ENCODE assay signal across 20 cellular contexts in genomic region chr9:98500337-98500919, GRCh38.
DNase-seq lines count a peak whose midpoint lies in the region; ATAC-seq, FAIRE-seq and TF ChIP-seq lines count a peak whose summit lies in the region.
"Had no signal": no experiment of that assay in that cellular context is flagged by ENCODE, and none has a peak within 500 bp of the region (broad histone marks: within the 10 kb centered on the region; RNA-seq: fewer than 3 reads in every experiment).

No MANE protein-coding gene starts in this region.

- H3K56ac ChIP-seq in H1 (replicated peaks; ENCODE audit: insufficient read length, low read depth, low read length), result no peak overlapping the region

- H3K14ac ChIP-seq in H1 (ENCODE audit: insufficient read length), result no peak overlapping the region
- no peak overlapping the region for H3K14ac ChIP-seq in neuronal stem cell (ENCODE audit: low read length)

- H3K27me3 ChIP-seq in right atrium auricular region (no peaks in the 10 kb centered on the region), H1 (replicated peaks in 1 of 4; ENCODE audit: control insufficient read depth in 3 of 4, extremely low read depth in 1 of 4, insufficient read depth in 3 of 4, low read length in 3 of 4) (no peaks in the 10 kb centered on the region), neuronal stem cell (ENCODE audit: control insufficient read depth in 3 of 3, insufficient read depth in 3 of 3, low read depth in 1 of 3, low read length in 3 of 3) (no peaks in the 10 kb centered on the region)
- H3K27me3 ChIP-seq: BLaER1 had no signal

- H3K9ac ChIP-seq in H1 (replicated peaks in 1 of 4; ENCODE audit: extremely low read depth in 1 of 4, low read depth in 3 of 4, low read length in 3 of 4) (no peak overlapping the region), neuronal stem cell (ENCODE audit: low read depth, low read length, poor library complexity) (no peak overlapping the region)
- H3K9ac ChIP-seq: BLaER1, GM23248 had no signal

- H3K27ac ChIP-seq in right atrium auricular region (no peak overlapping the region), H1 (ENCODE audit: low read depth, low read length) (no peak overlapping the region), neuronal stem cell (replicated peaks; ENCODE audit: low read length) (no peak overlapping the region)
- H3K27ac ChIP-seq: BLaER1, GM23248 had no signal

- no peak overlapping the region for H2BK20ac ChIP-seq in H1 (ENCODE audit: low read length)

- H4K8ac ChIP-seq in H1 (ENCODE audit: extremely low read depth, insufficient read depth, low read length) (no peak overlapping the region), neuronal stem cell (ENCODE audit: low read depth, low read length) (no peak overlapping the region)

- TF ChIP-seq POLR2A in H1 (IDR thresholded peaks at IDR 0.05; ENCODE audit: control extremely low read depth in 1 of 2, low read depth in 2 of 2, low read length in 2 of 2), result no peak

- TF ChIP-seq CTCF in right atrium auricular region (IDR thresholded peaks at IDR 0.05) (no peak), H1 (IDR thresholded peaks at IDR 0.05; ENCODE audit: control extremely low read depth in 1 of 3, insufficient read depth in 1 of 3, low read depth in 1 of 3, low read length in 3 of 3) (no peak)

- no peak for TF ChIP-seq RAD21 in H1 (IDR thresholded peaks at IDR 0.05 in 1 of 2, conservative IDR thresholded peaks at IDR 0.05 in 1 of 2; ENCODE audit: low read depth in 2 of 2, low read length in 2 of 2)

- H2BK15ac ChIP-seq in H1 (ENCODE audit: low read length) (no peak overlapping the region), neuronal stem cell (ENCODE audit: low read length) (no peak overlapping the region)

- no peaks in the 10 kb centered on the region for H3K9me3 ChIP-seq in right atrium auricular region
- no peaks in the 10 kb centered on the region for H3K9me3 ChIP-seq in H1 (ENCODE audit: insufficient read depth in 2 of 2, low read depth in 1 of 2, low read length in 1 of 2)
- no peaks in the 10 kb centered on the region for H3K9me3 ChIP-seq in neuronal stem cell (replicated peaks in 1 of 2; ENCODE audit: control insufficient read depth in 2 of 2, insufficient read depth in 1 of 2, low read depth in 1 of 2, low read length in 2 of 2)
- H3K9me3 ChIP-seq: BLaER1, Caco-2 had no signal

- POLR2A ChIA-PET in H1 (lab: Charles Lee; ENCODE audit: partially characterized antibody), result no interaction called here

- H3K79me2 ChIP-seq in H1 (ENCODE audit: control insufficient read depth in 1 of 2, insufficient read depth in 2 of 2, low read length in 2 of 2), result no peaks in the 10 kb centered on the region

- no peak overlapping the region for H3K4me3 ChIP-seq in right atrium auricular region
- no peak overlapping the region for H3K4me3 ChIP-seq in H1 (ENCODE audit: extremely low read depth in 1 of 4, insufficient read depth in 2 of 4, low read depth in 3 of 4, low read length in 4 of 4)
- no peak overlapping the region for H3K4me3 ChIP-seq in neuronal stem cell (ENCODE audit: low read length in 2 of 2)
- H3K4me3 ChIP-seq: BLaER1, GM23248 had no signal

- H2BK120ac ChIP-seq in H1 (replicated peaks; ENCODE audit: low read depth, low read length) (no peak overlapping the region), neuronal stem cell (ENCODE audit: low read depth, low read length) (no peak overlapping the region)

- no peak overlapping the region for H3K4me2 ChIP-seq in H1 (ENCODE audit: insufficient read depth in 1 of 2, low read depth in 2 of 2, low read length in 2 of 2)
- H3K4me2 ChIP-seq in neuronal stem cell (ENCODE audit: insufficient read depth, low read length, poor library complexity, severe bottlenecking), result no peak overlapping the region
- H3K4me2 ChIP-seq: BLaER1 had no signal

- no peaks in the 10 kb centered on the region for H4K20me1 ChIP-seq in H1 (replicated peaks in 1 of 2; ENCODE audit: control insufficient read depth in 1 of 2, insufficient read depth in 2 of 2, low read length in 2 of 2)
- H4K20me1 ChIP-seq: BLaER1 had no signal

- no peak overlapping the region for H2AFZ ChIP-seq in H1 (ENCODE audit: low read length)
- no peak overlapping the region for H2AFZ ChIP-seq in neuronal stem cell (ENCODE audit: low read length)
- H2AFZ ChIP-seq: GM23248 had no signal

- intact Hi-C loops in cardiac septum (cut with DNase I), result no loop called here

- no peaks in the 10 kb centered on the region for H3K79me1 ChIP-seq in H1 (ENCODE audit: low read depth, low read length)
- H3K79me1 ChIP-seq in neuronal stem cell (ENCODE audit: low read depth, low read length), result no peaks in the 10 kb centered on the region

- H2AK5ac ChIP-seq in H1 (ENCODE audit: low read depth, low read length) (no peak overlapping the region), neuronal stem cell (ENCODE audit: low read depth, low read length) (no peak overlapping the region)

- H3K36me3 ChIP-seq in right atrium auricular region (no peaks in the 10 kb centered on the region), H1 (ENCODE audit: control insufficient read depth in 2 of 4, insufficient read depth in 4 of 4, low read length in 3 of 4) (no peaks in the 10 kb centered on the region), neuronal stem cell (replicated peaks in 1 of 2; ENCODE audit: control insufficient read depth in 2 of 2, insufficient read depth in 2 of 2, low read length in 2 of 2) (no peaks in the 10 kb centered on the region)
- H3K36me3 ChIP-seq: BLaER1 had no signal

- H4K91ac ChIP-seq in H1 (replicated peaks; ENCODE audit: insufficient read length, low read length) (no peak overlapping the region), neuronal stem cell (ENCODE audit: low read depth, low read length, poor library complexity) (no peak overlapping the region)

- H3K18ac ChIP-seq in H1 (ENCODE audit: extremely low read depth, low read length), result no peak overlapping the region
- peak overlapping the region; percentile 17 for H3K18ac ChIP-seq in neuronal stem cell (ENCODE audit: low read length)

- FAIRE-seq in H1 (lab: Jason Lieb, UNC), result no peak
- FAIRE-seq: GM12892, HepG2, HTR-8/SVneo had no signal

- no peak for TF ChIP-seq EP300 in H1 (IDR thresholded peaks at IDR 0.05; ENCODE audit: borderline replicate concordance in 1 of 2, low read depth in 2 of 2, low read length in 2 of 2)

- DNase-seq in cardiac septum (ENCODE audit: low spot score), result peak; percentile 68
- no peak for DNase-seq in right atrium auricular region (ENCODE audit: low spot score)
- peak in 1 of 2 experiments; percentile 26 for DNase-seq in H1 (ENCODE audit: low read depth in 1 of 2, low spot score in 2 of 2)
- no peak for DNase-seq in neuronal stem cell (ENCODE audit: low spot score)
- DNase-seq in NCI-H1105 (lab: John Stamatoyannopoulos, UW), result no peak
- DNase-seq in NCI-H1930 (lab: John Stamatoyannopoulos, UW), result no peak
- DNase-seq in NCI-H128 (lab: John Stamatoyannopoulos, UW; ENCODE audit: unreplicated experiment), result no peak
- DNase-seq: 8988T; AML-193; Caco-2; CD8-positive, alpha-beta memory T cell; DND-41; GDM1; GM23248; H7 had no signal

- H3K23ac ChIP-seq in H1 (ENCODE audit: insufficient read length) (no peak overlapping the region), neuronal stem cell (ENCODE audit: low read depth, low read length, poor library complexity) (no peak overlapping the region)

- CTCF ChIA-PET in H1 (lab: Charles Lee; ENCODE audit: partially characterized antibody), result no interaction called here

- no peak for ATAC-seq in activated CD4-positive, CD25-positive, alpha-beta regulatory T cell treated with anti-CD3 and anti-CD28 coated beads, Interleukin-2, amount 50 U/mL, for 24 hours
- ATAC-seq: HepG2 had no signal

- WGBS in H1 (ENCODE audit: extremely low coverage in 1 of 2, insufficient coverage in 1 of 2, insufficient read length in 1 of 2, insufficient replicate concordance in 2 of 2, low coverage in 1 of 2, low lambda C conversion rate in 2 of 2, missing lambda C conversion rate in 1 of 2), 2 experiments, result 93% methylated on average over 7 of the region's 7 CpGs; no CpG with 5 or more reads in 1 of the 2 experiments
- WGBS in neuronal stem cell (ENCODE audit: extremely low coverage in 2 of 2, insufficient read length in 2 of 2, insufficient replicate concordance in 1 of 2), 2 donors, result no CpG with 5 or more reads among the region's 7 CpGs

- H3K4me1 ChIP-seq in right atrium auricular region, result no peaks in the 10 kb centered on the region
- peaks cover 0 to 11% (median 5%) of the 10 kb centered on the region in 4 experiments; a peak in 6 of 7 replicates for H3K4me1 ChIP-seq in H1 (replicated peaks in 1 of 4; ENCODE audit: control insufficient read depth in 3 of 4, insufficient read depth in 4 of 4, low read length in 3 of 4)
- H3K4me1 ChIP-seq in neuronal stem cell (ENCODE audit: control insufficient read depth in 2 of 2, insufficient read depth in 1 of 2, low read depth in 1 of 2, low read length in 2 of 2), result peaks cover 0 to 4% of the 10 kb centered on the region in 2 donors
- H3K4me1 ChIP-seq: Caco-2 had no signal

- H3K23me2 ChIP-seq in H1 (ENCODE audit: low read depth, low read length), result no peaks in the 10 kb centered on the region

- H3K4ac ChIP-seq in H1 (replicated peaks; ENCODE audit: insufficient read length, low read depth, low read length), result no peak overlapping the region
- no peak overlapping the region for H3K4ac ChIP-seq in neuronal stem cell (ENCODE audit: low read length)

- no peak overlapping the region for H2BK5ac ChIP-seq in H1 (ENCODE audit: low read depth, low read length)
- no peak overlapping the region for H2BK5ac ChIP-seq in neuronal stem cell (ENCODE audit: low read length)

- no peak overlapping the region for H4K5ac ChIP-seq in H1 (ENCODE audit: insufficient read length, low read depth, low read length)

- peak overlapping the region; percentile 60; the same call in 1 of the 2 replicates for H2BK12ac ChIP-seq in H1 (ENCODE audit: low read depth, low read length)
- no peak overlapping the region for H2BK12ac ChIP-seq in neuronal stem cell (ENCODE audit: low read length)

TF ChIP-seq in H1, 55 proteins besides CTCF, POLR2A, EP300 and RAD21 (continues in another document):
- TF ChIP-seq CEBPB (IDR thresholded peaks at IDR 0.05; ENCODE audit: low read depth, low read length) (no peak), BRCA1 (IDR thresholded peaks at IDR 0.05; ENCODE audit: low read depth, low read length) (no peak), PHF8 (conservative IDR thresholded peaks at IDR 0.05; ENCODE audit: low read depth, low read length) (no peak), TBP (IDR thresholded peaks at IDR 0.05; ENCODE audit: low read depth, low read length) (no peak), NANOG (IDR thresholded peaks at IDR 0.05; ENCODE audit: insufficient read depth, low read depth, low read length, poor library complexity, severe bottlenecking) (no peak), HDAC6 (IDR thresholded peaks at IDR 0.05; ENCODE audit: low read depth, low read length) (no peak), MAFK (IDR thresholded peaks at IDR 0.05; ENCODE audit: low read depth, low read length) (no peak)
- TF ChIP-seq, protein P1, sequence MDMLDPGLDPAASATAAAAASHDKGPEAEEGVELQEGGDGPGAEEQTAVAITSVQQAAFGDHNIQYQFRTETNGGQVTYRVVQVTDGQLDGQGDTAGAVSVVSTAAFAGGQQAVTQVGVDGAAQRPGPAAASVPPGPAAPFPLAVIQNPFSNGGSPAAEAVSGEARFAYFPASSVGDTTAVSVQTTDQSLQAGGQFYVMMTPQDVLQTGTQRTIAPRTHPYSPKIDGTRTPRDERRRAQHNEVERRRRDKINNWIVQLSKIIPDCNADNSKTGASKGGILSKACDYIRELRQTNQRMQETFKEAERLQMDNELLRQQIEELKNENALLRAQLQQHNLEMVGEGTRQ (IDR thresholded peaks at IDR 0.05; ENCODE audit: low read length), result no peak
